ENCODE assay signal across 1 cellular context in genomic region chr5:54637654-54638053, GRCh38.
TF ChIP-seq lines count a peak whose summit lies in the region.

No MANE protein-coding gene starts in this region.

TF ChIP-seq in GM23338, 12 proteins besides CTCF, POLR2A, EP300 and RAD21 (continued from another document):
- TF ChIP-seq, protein P1, sequence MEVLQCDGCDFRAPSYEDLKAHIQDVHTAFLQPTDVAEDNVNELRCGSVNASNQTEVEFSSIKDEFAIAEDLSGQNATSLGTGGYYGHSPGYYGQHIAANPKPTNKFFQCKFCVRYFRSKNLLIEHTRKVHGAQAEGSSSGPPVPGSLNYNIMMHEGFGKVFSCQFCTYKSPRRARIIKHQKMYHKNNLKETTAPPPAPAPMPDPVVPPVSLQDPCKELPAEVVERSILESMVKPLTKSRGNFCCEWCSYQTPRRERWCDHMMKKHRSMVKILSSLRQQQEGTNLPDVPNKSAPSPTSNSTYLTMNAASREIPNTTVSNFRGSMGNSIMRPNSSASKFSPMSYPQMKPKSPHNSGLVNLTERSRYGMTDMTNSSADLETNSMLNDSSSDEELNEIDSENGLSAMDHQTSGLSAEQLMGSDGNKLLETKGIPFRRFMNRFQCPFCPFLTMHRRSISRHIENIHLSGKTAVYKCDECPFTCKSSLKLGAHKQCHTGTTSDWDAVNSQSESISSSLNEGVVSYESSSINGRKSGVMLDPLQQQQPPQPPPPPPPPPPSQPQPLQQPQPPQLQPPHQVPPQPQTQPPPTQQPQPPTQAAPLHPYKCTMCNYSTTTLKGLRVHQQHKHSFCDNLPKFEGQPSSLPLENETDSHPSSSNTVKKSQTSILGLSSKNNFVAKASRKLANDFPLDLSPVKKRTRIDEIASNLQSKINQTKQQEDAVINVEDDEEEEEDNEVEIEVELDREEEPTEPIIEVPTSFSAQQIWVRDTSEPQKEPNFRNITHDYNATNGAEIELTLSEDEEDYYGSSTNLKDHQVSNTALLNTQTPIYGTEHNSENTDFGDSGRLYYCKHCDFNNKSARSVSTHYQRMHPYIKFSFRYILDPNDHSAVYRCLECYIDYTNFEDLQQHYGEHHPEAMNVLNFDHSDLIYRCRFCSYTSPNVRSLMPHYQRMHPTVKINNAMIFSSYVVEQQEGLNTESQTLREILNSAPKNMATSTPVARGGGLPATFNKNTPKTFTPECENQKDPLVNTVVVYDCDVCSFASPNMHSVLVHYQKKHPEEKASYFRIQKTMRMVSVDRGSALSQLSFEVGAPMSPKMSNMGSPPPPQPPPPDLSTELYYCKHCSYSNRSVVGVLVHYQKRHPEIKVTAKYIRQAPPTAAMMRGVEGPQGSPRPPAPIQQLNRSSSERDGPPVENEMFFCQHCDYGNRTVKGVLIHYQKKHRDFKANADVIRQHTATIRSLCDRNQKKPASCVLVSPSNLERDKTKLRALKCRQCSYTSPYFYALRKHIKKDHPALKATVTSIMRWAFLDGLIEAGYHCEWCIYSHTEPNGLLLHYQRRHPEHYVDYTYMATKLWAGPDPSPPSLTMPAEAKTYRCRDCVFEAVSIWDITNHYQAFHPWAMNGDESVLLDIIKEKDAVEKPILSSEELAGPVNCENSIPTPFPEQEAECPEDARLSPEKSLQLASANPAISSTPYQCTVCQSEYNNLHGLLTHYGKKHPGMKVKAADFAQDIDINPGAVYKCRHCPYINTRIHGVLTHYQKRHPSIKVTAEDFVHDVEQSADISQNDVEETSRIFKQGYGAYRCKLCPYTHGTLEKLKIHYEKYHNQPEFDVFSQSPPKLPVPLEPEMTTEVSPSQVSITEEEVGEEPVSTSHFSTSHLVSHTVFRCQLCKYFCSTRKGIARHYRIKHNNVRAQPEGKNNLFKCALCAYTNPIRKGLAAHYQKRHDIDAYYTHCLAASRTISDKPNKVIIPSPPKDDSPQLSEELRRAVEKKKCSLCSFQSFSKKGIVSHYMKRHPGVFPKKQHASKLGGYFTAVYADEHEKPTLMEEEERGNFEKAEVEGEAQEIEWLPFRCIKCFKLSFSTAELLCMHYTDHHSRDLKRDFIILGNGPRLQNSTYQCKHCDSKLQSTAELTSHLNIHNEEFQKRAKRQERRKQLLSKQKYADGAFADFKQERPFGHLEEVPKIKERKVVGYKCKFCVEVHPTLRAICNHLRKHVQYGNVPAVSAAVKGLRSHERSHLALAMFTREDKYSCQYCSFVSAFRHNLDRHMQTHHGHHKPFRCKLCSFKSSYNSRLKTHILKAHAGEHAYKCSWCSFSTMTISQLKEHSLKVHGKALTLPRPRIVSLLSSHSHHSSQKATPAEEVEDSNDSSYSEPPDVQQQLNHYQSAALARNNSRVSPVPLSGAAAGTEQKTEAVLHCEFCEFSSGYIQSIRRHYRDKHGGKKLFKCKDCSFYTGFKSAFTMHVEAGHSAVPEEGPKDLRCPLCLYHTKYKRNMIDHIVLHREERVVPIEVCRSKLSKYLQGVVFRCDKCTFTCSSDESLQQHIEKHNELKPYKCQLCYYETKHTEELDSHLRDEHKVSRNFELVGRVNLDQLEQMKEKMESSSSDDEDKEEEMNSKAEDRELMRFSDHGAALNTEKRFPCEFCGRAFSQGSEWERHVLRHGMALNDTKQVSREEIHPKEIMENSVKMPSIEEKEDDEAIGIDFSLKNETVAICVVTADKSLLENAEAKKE (CRISPR knock-in tag; IDR thresholded peaks at IDR 0.05): no peak
- no peak for TF ChIP-seq JUNB (IDR thresholded peaks at IDR 0.05; ENCODE audit: unreplicated experiment)
- TF ChIP-seq ETS1 (IDR thresholded peaks at IDR 0.05): no peak
- TF ChIP-seq NANOG (IDR thresholded peaks at IDR 0.05; ENCODE audit: borderline replicate concordance): no peak
- no peak for TF ChIP-seq STAT1 (IDR thresholded peaks at IDR 0.05; ENCODE audit: unreplicated experiment)
- no peak for TF ChIP-seq EZH2phosphoT487 (IDR thresholded peaks at IDR 0.05; ENCODE audit: unreplicated experiment)
- no peak for TF ChIP-seq CREB1 (CRISPR knock-in tag; IDR thresholded peaks at IDR 0.05; ENCODE audit: low read depth)
- no peak for TF ChIP-seq REST (IDR thresholded peaks at IDR 0.05; ENCODE audit: unreplicated experiment)
- no peak for TF ChIP-seq POLR2AphosphoS5 (IDR thresholded peaks at IDR 0.05; ENCODE audit: low read depth)
- no peak for TF ChIP-seq ZNF114 (CRISPR knock-in tag; IDR thresholded peaks at IDR 0.05)
